17 cellular contexts compared by ENCODE assay signal in genomic region chr11:134460044-134460371, GRCh38. TPM values are rescaled to one million over a fixed set of nuclear protein-coding genes. Genes with fewer than 3 reads are reported as not detected.
DNase-seq lines count a peak whose midpoint lies in the region; ATAC-seq and TF ChIP-seq lines count a peak whose summit lies in the region.
"Had no signal": no experiment of that assay in that cellular context is flagged by ENCODE, and none has a peak within 500 bp of the region (broad histone marks: within the 10 kb centered on the region; RNA-seq: fewer than 3 reads in every experiment).

No MANE protein-coding gene starts in this region.

- H3K36me3 ChIP-seq in left ventricle myocardium inferior (no peaks in the 10 kb centered on the region), neural progenitor cell (no peaks in the 10 kb centered on the region), brain microvascular endothelial cell (replicated peaks) (no peaks in the 10 kb centered on the region)
- H3K36me3 ChIP-seq: BLaER1 had no signal

- peaks cover 7% of the 10 kb centered on the region for H3K9me3 Mint-ChIP-seq in neural progenitor cell
- peaks cover 9% of the 10 kb centered on the region for H3K9me3 Mint-ChIP-seq in stimulated activated memory B cell treated with anti-CD40 and anti-IgM and Interleukin-4, amounts not matched to agents 10 μg/mL and 1 μg/mL and 100 μg/mL, for 72 hours

- no peak for ATAC-seq in stimulated activated memory B cell treated with anti-CD40 and anti-IgM and Interleukin-4, amounts not matched to agents 10 μg/mL and 1 μg/mL and 100 μg/mL, for 72 hours

- peaks cover 24% of the 10 kb centered on the region for H3K9me3 ChIP-seq in left ventricle myocardium inferior (replicated peaks)
- H3K9me3 ChIP-seq in neural progenitor cell (ENCODE audit: low read depth), result no peaks in the 10 kb centered on the region

- H3K27me3 Mint-ChIP-seq in neural progenitor cell (ENCODE audit: insufficient read depth, low read depth), result peaks cover 6% of the 10 kb centered on the region
- peaks cover 9% of the 10 kb centered on the region for H3K27me3 Mint-ChIP-seq in stimulated activated memory B cell treated with anti-CD40 and anti-IgM and Interleukin-4, amounts not matched to agents 10 μg/mL and 1 μg/mL and 100 μg/mL, for 72 hours

- H3K27me3 ChIP-seq in left ventricle myocardium inferior (ENCODE audit: low read depth) (peaks cover 52% of the 10 kb centered on the region), neural progenitor cell (no peaks in the 10 kb centered on the region), brain microvascular endothelial cell (replicated peaks) (no peaks in the 10 kb centered on the region)
- H3K27me3 ChIP-seq: BLaER1 had no signal

- no peaks in the 10 kb centered on the region for H3K36me3 Mint-ChIP-seq in neural progenitor cell
- no peaks in the 10 kb centered on the region for H3K36me3 Mint-ChIP-seq in stimulated activated memory B cell treated with anti-CD40 and anti-IgM and Interleukin-4, amounts not matched to agents 10 μg/mL and 1 μg/mL and 100 μg/mL, for 72 hours
- H3K36me3 Mint-ChIP-seq: CD8-positive, alpha-beta memory T cell had no signal

- H3K27ac ChIP-seq in left ventricle myocardium inferior (replicated peaks) (no peak overlapping the region), neural progenitor cell (no peak overlapping the region), brain microvascular endothelial cell (no peak overlapping the region)
- H3K27ac ChIP-seq: BLaER1, HL-60 had no signal

- no peaks in the 10 kb centered on the region for H4K20me1 ChIP-seq in neural progenitor cell (ENCODE audit: low read depth)
- H4K20me1 ChIP-seq: BLaER1 had no signal

- H3K9ac ChIP-seq in neural progenitor cell, result no peak overlapping the region
- H3K9ac ChIP-seq: BLaER1 had no signal

- H3K79me2 ChIP-seq in neural progenitor cell (ENCODE audit: low read depth), result no peaks in the 10 kb centered on the region

- TF ChIP-seq CTCF in left ventricle myocardium inferior (IDR thresholded peaks at IDR 0.05; ENCODE audit: borderline replicate concordance), result no peak
- TF ChIP-seq CTCF in neural progenitor cell (IDR thresholded peaks at IDR 0.05), result no peak
- TF ChIP-seq CTCF in brain microvascular endothelial cell (IDR thresholded peaks at IDR 0.05; ENCODE audit: low read depth, low read length, missing control alignments), result no peak

- intact Hi-C loops in cardiac septum (cut with DNase I), result no loop called here
- intact Hi-C loops in left ventricle myocardium inferior (cut with micrococcal nuclease), result no loop called here

- H3K4me3 ChIP-seq in left ventricle myocardium inferior (no peak overlapping the region), neural progenitor cell (no peak overlapping the region), brain microvascular endothelial cell (ENCODE audit: low read depth, low read length) (no peak overlapping the region)
- H3K4me3 ChIP-seq: BLaER1 had no signal

- H2AFZ ChIP-seq in neural progenitor cell (replicated peaks), result no peak overlapping the region

- H3K4me3 Mint-ChIP-seq in neural progenitor cell, result peak overlapping the region; percentile 35
- no peak overlapping the region for H3K4me3 Mint-ChIP-seq in stimulated activated memory B cell treated with anti-CD40 and anti-IgM and Interleukin-4, amounts not matched to agents 10 μg/mL and 1 μg/mL and 100 μg/mL, for 72 hours
- H3K4me3 Mint-ChIP-seq: CD8-positive, alpha-beta memory T cell; HFFc6 had no signal

- DNase-seq in cardiac septum (ENCODE audit: low spot score), result peak; percentile 12
- no peak for DNase-seq in left ventricle myocardium inferior
- DNase-seq in neural progenitor cell (ENCODE audit: low spot score), result no peak
- peak; percentile 52 for DNase-seq in retina
- DNase-seq in brain microvascular endothelial cell, result no peak
- no peak for DNase-seq in activated effector memory CD4-positive, alpha-beta T cell treated with Interleukin-2 at 50 U/mL for 16 hours
- DNase-seq: 8988T; AML-193; CD8-positive, alpha-beta memory T cell; DND-41; GDM1; HCEC 1CT; HFFc6 had no signal

- H3F3A ChIP-seq in neural progenitor cell (ENCODE audit: low read depth), result no peaks in the 10 kb centered on the region

- peaks cover 13% of the 10 kb centered on the region for H3K4me1 Mint-ChIP-seq in neural progenitor cell
- H3K4me1 Mint-ChIP-seq in stimulated activated memory B cell treated with anti-CD40 and anti-IgM and Interleukin-4, amounts not matched to agents 10 μg/mL and 1 μg/mL and 100 μg/mL, for 72 hours, result no peaks in the 10 kb centered on the region
- H3K4me1 Mint-ChIP-seq: CD8-positive, alpha-beta memory T cell had no signal

- no peak overlapping the region for H3K27ac Mint-ChIP-seq in neural progenitor cell
- no peak overlapping the region for H3K27ac Mint-ChIP-seq in stimulated activated memory B cell treated with anti-CD40 and anti-IgM and Interleukin-4, amounts not matched to agents 10 μg/mL and 1 μg/mL and 100 μg/mL, for 72 hours
- H3K27ac Mint-ChIP-seq: HFFc6 had no signal

- in situ Hi-C loops in brain microvascular endothelial cell (cut with HindIII; ENCODE audit: low pct_ligation_motif_present, low sequenced_read_pairs), result no loop called here

- no peak overlapping the region for H3K4me2 ChIP-seq in neural progenitor cell
- H3K4me2 ChIP-seq: BLaER1 had no signal

- no peaks in the 10 kb centered on the region for H3K4me1 ChIP-seq in left ventricle myocardium inferior
- H3K4me1 ChIP-seq in neural progenitor cell, result peaks cover 22% of the 10 kb centered on the region
- H3K4me1 ChIP-seq: Caco-2 had no signal

RNA-seq across cellular contexts. Expression of gene B3GAT1, which starts 48.0 kb away (rescaled TPM):
- 0.27 TPM for total RNA-seq in cardiac septum
- total RNA-seq in left ventricle myocardium inferior, result 0.08 TPM
- total RNA-seq in neural progenitor cell (ENCODE audit: low replicate concordance), result 11.0 and 20.7 TPM in 2 replicates
- total RNA-seq: HFFc6 had no signal

Comparison
In these comparisons a context has a peak if more than half of its experiments do, and no peak if none do; other contexts are left out.
1. DNase-seq: peak in cardiac septum (single experiment) and retina (single experiment); none in left ventricle myocardium inferior (single experiment), neural progenitor cell (single experiment), brain microvascular endothelial cell (single experiment) and activated effector memory CD4-positive, alpha-beta T cell treated with Interleukin-2 at 50 U/mL for 16 hours (single experiment).